Comparison of ENCODE assay signal across 1 cellular context in the genomic region with DNA sequence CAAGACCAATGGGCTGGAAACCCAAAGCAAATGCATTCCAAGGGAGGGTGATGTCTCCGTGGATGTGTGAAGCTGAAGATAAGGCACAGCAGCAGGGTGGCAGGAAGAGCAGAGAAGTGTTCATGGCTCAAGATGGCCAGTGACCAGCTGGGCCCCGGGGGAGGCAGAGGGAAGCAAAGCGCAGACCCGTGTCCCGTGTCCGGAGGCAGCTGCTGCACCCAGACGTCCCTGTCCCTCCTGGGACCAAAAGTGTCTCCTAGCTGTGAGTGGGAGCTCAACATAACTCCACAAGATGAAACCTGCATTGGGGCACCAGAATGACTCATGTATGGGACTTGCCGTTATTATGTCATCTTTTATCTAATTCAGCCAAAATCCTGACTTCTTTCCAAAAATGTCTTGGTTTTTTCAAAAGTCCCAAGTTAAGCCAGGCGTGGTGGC.
TF ChIP-seq lines count a peak whose summit lies in the region.

No MANE protein-coding gene starts in this region.

TF ChIP-seq in H1, 55 proteins besides CTCF, POLR2A, EP300 and RAD21:
- no peak for TF ChIP-seq SIRT6 (IDR thresholded peaks at IDR 0.05; ENCODE audit: low read length)
- TF ChIP-seq ATF3 (IDR thresholded peaks at IDR 0.05; ENCODE audit: insufficient read depth, low read depth, low read length): no peak
- TF ChIP-seq BACH1 (IDR thresholded peaks at IDR 0.05; ENCODE audit: low read length): no peak
- no peak for TF ChIP-seq JUN (IDR thresholded peaks at IDR 0.05; ENCODE audit: low read depth, low read length)
- no peak for TF ChIP-seq NRF1 (IDR thresholded peaks at IDR 0.05; ENCODE audit: low read depth, low read length)
- no peak for TF ChIP-seq HDAC2 (IDR thresholded peaks at IDR 0.05; ENCODE audit: borderline replicate concordance in 1 of 2, low read depth in 2 of 2, low read length in 2 of 2)
- no peak for TF ChIP-seq RFX5 (IDR thresholded peaks at IDR 0.05; ENCODE audit: borderline replicate concordance, low read depth, low read length)
- no peak for TF ChIP-seq E2F6 (IDR thresholded peaks at IDR 0.05)
- no peak for TF ChIP-seq SRF (IDR thresholded peaks at IDR 0.05; ENCODE audit: low read depth, low read length)
- no peak for TF ChIP-seq TBP (IDR thresholded peaks at IDR 0.05; ENCODE audit: low read depth, low read length)
- TF ChIP-seq TCF12 (IDR thresholded peaks at IDR 0.05; ENCODE audit: low read depth, low read length): no peak
- TF ChIP-seq, protein P1, sequence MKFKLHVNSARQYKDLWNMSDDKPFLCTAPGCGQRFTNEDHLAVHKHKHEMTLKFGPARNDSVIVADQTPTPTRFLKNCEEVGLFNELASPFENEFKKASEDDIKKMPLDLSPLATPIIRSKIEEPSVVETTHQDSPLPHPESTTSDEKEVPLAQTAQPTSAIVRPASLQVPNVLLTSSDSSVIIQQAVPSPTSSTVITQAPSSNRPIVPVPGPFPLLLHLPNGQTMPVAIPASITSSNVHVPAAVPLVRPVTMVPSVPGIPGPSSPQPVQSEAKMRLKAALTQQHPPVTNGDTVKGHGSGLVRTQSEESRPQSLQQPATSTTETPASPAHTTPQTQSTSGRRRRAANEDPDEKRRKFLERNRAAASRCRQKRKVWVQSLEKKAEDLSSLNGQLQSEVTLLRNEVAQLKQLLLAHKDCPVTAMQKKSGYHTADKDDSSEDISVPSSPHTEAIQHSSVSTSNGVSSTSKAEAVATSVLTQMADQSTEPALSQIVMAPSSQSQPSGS (IDR thresholded peaks at IDR 0.05; ENCODE audit: low read length): no peak
- TF ChIP-seq BCL11A (IDR thresholded peaks at IDR 0.05; ENCODE audit: low read depth in 2 of 2, low read length in 2 of 2): no peak
- TF ChIP-seq, protein P2, sequence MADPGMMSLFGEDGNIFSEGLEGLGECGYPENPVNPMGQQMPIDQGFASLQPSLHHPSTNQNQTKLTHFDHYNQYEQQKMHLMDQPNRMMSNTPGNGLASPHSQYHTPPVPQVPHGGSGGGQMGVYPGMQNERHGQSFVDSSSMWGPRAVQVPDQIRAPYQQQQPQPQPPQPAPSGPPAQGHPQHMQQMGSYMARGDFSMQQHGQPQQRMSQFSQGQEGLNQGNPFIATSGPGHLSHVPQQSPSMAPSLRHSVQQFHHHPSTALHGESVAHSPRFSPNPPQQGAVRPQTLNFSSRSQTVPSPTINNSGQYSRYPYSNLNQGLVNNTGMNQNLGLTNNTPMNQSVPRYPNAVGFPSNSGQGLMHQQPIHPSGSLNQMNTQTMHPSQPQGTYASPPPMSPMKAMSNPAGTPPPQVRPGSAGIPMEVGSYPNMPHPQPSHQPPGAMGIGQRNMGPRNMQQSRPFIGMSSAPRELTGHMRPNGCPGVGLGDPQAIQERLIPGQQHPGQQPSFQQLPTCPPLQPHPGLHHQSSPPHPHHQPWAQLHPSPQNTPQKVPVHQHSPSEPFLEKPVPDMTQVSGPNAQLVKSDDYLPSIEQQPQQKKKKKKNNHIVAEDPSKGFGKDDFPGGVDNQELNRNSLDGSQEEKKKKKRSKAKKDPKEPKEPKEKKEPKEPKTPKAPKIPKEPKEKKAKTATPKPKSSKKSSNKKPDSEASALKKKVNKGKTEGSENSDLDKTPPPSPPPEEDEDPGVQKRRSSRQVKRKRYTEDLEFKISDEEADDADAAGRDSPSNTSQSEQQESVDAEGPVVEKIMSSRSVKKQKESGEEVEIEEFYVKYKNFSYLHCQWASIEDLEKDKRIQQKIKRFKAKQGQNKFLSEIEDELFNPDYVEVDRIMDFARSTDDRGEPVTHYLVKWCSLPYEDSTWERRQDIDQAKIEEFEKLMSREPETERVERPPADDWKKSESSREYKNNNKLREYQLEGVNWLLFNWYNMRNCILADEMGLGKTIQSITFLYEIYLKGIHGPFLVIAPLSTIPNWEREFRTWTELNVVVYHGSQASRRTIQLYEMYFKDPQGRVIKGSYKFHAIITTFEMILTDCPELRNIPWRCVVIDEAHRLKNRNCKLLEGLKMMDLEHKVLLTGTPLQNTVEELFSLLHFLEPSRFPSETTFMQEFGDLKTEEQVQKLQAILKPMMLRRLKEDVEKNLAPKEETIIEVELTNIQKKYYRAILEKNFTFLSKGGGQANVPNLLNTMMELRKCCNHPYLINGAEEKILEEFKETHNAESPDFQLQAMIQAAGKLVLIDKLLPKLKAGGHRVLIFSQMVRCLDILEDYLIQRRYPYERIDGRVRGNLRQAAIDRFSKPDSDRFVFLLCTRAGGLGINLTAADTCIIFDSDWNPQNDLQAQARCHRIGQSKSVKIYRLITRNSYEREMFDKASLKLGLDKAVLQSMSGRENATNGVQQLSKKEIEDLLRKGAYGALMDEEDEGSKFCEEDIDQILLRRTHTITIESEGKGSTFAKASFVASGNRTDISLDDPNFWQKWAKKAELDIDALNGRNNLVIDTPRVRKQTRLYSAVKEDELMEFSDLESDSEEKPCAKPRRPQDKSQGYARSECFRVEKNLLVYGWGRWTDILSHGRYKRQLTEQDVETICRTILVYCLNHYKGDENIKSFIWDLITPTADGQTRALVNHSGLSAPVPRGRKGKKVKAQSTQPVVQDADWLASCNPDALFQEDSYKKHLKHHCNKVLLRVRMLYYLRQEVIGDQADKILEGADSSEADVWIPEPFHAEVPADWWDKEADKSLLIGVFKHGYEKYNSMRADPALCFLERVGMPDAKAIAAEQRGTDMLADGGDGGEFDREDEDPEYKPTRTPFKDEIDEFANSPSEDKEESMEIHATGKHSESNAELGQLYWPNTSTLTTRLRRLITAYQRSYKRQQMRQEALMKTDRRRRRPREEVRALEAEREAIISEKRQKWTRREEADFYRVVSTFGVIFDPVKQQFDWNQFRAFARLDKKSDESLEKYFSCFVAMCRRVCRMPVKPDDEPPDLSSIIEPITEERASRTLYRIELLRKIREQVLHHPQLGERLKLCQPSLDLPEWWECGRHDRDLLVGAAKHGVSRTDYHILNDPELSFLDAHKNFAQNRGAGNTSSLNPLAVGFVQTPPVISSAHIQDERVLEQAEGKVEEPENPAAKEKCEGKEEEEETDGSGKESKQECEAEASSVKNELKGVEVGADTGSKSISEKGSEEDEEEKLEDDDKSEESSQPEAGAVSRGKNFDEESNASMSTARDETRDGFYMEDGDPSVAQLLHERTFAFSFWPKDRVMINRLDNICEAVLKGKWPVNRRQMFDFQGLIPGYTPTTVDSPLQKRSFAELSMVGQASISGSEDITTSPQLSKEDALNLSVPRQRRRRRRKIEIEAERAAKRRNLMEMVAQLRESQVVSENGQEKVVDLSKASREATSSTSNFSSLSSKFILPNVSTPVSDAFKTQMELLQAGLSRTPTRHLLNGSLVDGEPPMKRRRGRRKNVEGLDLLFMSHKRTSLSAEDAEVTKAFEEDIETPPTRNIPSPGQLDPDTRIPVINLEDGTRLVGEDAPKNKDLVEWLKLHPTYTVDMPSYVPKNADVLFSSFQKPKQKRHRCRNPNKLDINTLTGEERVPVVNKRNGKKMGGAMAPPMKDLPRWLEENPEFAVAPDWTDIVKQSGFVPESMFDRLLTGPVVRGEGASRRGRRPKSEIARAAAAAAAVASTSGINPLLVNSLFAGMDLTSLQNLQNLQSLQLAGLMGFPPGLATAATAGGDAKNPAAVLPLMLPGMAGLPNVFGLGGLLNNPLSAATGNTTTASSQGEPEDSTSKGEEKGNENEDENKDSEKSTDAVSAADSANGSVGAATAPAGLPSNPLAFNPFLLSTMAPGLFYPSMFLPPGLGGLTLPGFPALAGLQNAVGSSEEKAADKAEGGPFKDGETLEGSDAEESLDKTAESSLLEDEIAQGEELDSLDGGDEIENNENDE (IDR thresholded peaks at IDR 0.05; ENCODE audit: insufficient replicate concordance, low read length): no peak
- TF ChIP-seq TAF7 (optimal IDR thresholded peaks at IDR 0.05; ENCODE audit: borderline replicate concordance, low read depth, low read length): no peak
- no peak for TF ChIP-seq SIX5 (IDR thresholded peaks at IDR 0.05; ENCODE audit: low read depth, low read length)
